In genomic region chr10:102642553-102643345, GRCh38 we compare ENCODE assay signal across 8 cellular contexts. TPM values are rescaled to one million over a fixed set of nuclear protein-coding genes. Genes with fewer than 3 reads are reported as not detected.
DNase-seq lines count a peak whose midpoint lies in the region; ATAC-seq, FAIRE-seq and TF ChIP-seq lines count a peak whose summit lies in the region.

No MANE protein-coding gene starts in this region.

- peak overlapping the region; percentile 99 for H3K4me2 ChIP-seq in A549
- H3K4me2 ChIP-seq in mesenchymal stem cell (ENCODE audit: low read length, poor library complexity, severe bottlenecking): peak overlapping the region; percentile 82

- H2BK12ac ChIP-seq in mesenchymal stem cell (ENCODE audit: low read length in 2 of 2): no peak overlapping the region

- no peak for TF ChIP-seq RAD21 in A549 (conservative IDR thresholded peaks at IDR 0.05 in 1 of 2, IDR thresholded peaks at IDR 0.05 in 1 of 2)

- peak overlapping the region; percentile 64 for H4K91ac ChIP-seq in mesenchymal stem cell (ENCODE audit: low read length)

- peak overlapping the region; percentile 98 for H3K27ac ChIP-seq in A549
- H3K27ac ChIP-seq in mesenchymal stem cell (ENCODE audit: low read length, poor library complexity, severe bottlenecking): peak overlapping the region; percentile 95
- H3K27ac ChIP-seq in subcutaneous abdominal adipose tissue (ENCODE audit: low read depth, low read length): peak overlapping the region; percentile 99

- H3K9ac ChIP-seq in endocrine pancreas (ENCODE audit: control insufficient read depth, insufficient read depth, low read length) (peak overlapping the region; percentile 87), mesenchymal stem cell (ENCODE audit: low read length) (peak overlapping the region; percentile 94), subcutaneous abdominal adipose tissue (ENCODE audit: low read length in 5 of 5) (peak overlapping the region in 4 of 5 donors; percentile 72 to 92 (median 82))

- H3K79me1 ChIP-seq in mesenchymal stem cell (replicated peaks; ENCODE audit: low read length, poor library complexity, severe bottlenecking): no peaks in the 10 kb centered on the region

- POLR2A ChIA-PET in A549 (lab: Yijun Ruan, JAX): interaction anchor here (0.5 to 2.4 kb wide), 10 partner anchors 11 to 192 kb away, joined by 3 to 13 read pairs (median 4); partner anchors contain the start of genes ACTR1A, ARL3 and SFXN2

- H3K4ac ChIP-seq in mesenchymal stem cell (ENCODE audit: low read depth in 1 of 2, low read length in 2 of 2): peak overlapping the region; percentile 87 to 95

- no peak overlapping the region for H2AFZ ChIP-seq in mesenchymal stem cell (ENCODE audit: low read depth, low read length)

- peak overlapping the region; percentile 91 to 94 for H3K18ac ChIP-seq in mesenchymal stem cell (ENCODE audit: low read depth in 1 of 2, low read length in 2 of 2)

- no peak overlapping the region for H2AK5ac ChIP-seq in mesenchymal stem cell (ENCODE audit: low read length, severe bottlenecking)

- H3K4me1 ChIP-seq in A549 (peaks cover 10% of the 10 kb centered on the region), endocrine pancreas (ENCODE audit: control insufficient read depth, insufficient read depth, low read length) (no peaks in the 10 kb centered on the region), mesenchymal stem cell (ENCODE audit: control insufficient read depth, insufficient read depth, low read depth, low read length) (peaks cover 13% of the 10 kb centered on the region), subcutaneous abdominal adipose tissue (ENCODE audit: control insufficient read depth in 5 of 5, insufficient read depth in 5 of 5, low read length in 5 of 5) (peaks cover 2 to 41% (median 26%) of the 10 kb centered on the region in 5 donors)

- no peak for FAIRE-seq in A549 (lab: Jason Lieb, UNC)

- peak overlapping the region; percentile 57 for H4K8ac ChIP-seq in mesenchymal stem cell (ENCODE audit: low read length)

- H3K23ac ChIP-seq in mesenchymal stem cell (ENCODE audit: low read length in 2 of 2): peak overlapping the region in 1 of 2 experiments; percentile 5

- H2BK120ac ChIP-seq in mesenchymal stem cell (ENCODE audit: low read depth, low read length): peak overlapping the region; percentile 98

- DNase-seq in A549 (ENCODE audit: low read depth in 1 of 2, low spot score in 1 of 2) (peak in 1 of 2 experiments; percentile 47), NCI-H146 (lab: John Stamatoyannopoulos, UW) (peak; percentile 77), mesenchymal stem cell (no peak)
- DNase-seq in activated CD4-positive, alpha-beta T cell treated with anti-CD3 and anti-CD28 coated beads, Interleukin-2, amount 50 U/mL, for 4 hours: peak; percentile 33 to 39

- no peaks in the 10 kb centered on the region for H3K9me3 ChIP-seq in A549
- no peaks in the 10 kb centered on the region for H3K9me3 ChIP-seq in endocrine pancreas (ENCODE audit: control insufficient read depth, low read length)
- no peaks in the 10 kb centered on the region for H3K9me3 ChIP-seq in mesenchymal stem cell (ENCODE audit: control insufficient read depth, low read length)
- H3K9me3 ChIP-seq in subcutaneous abdominal adipose tissue (ENCODE audit: control insufficient read depth in 5 of 5, low read length in 5 of 5): no peaks in the 10 kb centered on the region

- no peak for TF ChIP-seq CTCF in A549 (IDR thresholded peaks at IDR 0.05)

- CTCF ChIA-PET in A549 (lab: Yijun Ruan, JAX): interaction anchor here (1.2 to 1.5 kb wide), 2 partner anchors 10 to 71 kb away, joined by 3 to 4 read pairs; partner anchors contain the start of gene ARL3

- H3K4me3 ChIP-seq in A549: peak overlapping the region; percentile 94
- H3K4me3 ChIP-seq in endocrine pancreas (ENCODE audit: control insufficient read depth, insufficient read depth, low read length): peak overlapping the region; percentile 9
- peak overlapping the region; percentile 77 to 93 for H3K4me3 ChIP-seq in mesenchymal stem cell (ENCODE audit: insufficient read depth in 1 of 2, low read depth in 1 of 2, low read length in 2 of 2)
- peak overlapping the region; percentile 59 to 99 (median 75) for H3K4me3 ChIP-seq in subcutaneous abdominal adipose tissue (ENCODE audit: low read depth in 1 of 5, low read length in 5 of 5)

- ATAC-seq in A549 (no peak), GM18907 (IDR thresholded peaks at IDR 0.05; ENCODE audit: unreplicated experiment) (peak; percentile 3), GM18520 (IDR thresholded peaks at IDR 0.05; ENCODE audit: unreplicated experiment) (no peak)

- 1% methylated on average over 55 of the region's 73 CpGs for WGBS in A549 (ENCODE audit: missing lambda C conversion rate)
- under 1% methylated on average over 45 of the region's 73 CpGs for WGBS in mesenchymal stem cell

- peak overlapping the region; percentile 98 for H2BK5ac ChIP-seq in mesenchymal stem cell (ENCODE audit: low read depth, low read length, poor library complexity, severe bottlenecking)

- peak overlapping the region; percentile 100 for H2BK15ac ChIP-seq in mesenchymal stem cell (ENCODE audit: low read depth, poor library complexity, severe bottlenecking)

- peak overlapping the region in 1 of 2 experiments; percentile 90 for H3K14ac ChIP-seq in mesenchymal stem cell (ENCODE audit: low read length in 2 of 2)

- TF ChIP-seq POLR2A in A549 (IDR thresholded peaks at IDR 0.05; ENCODE audit: low read length): no peak; the same call in 1 of the 2 replicates

- TF ChIP-seq EP300 in A549 (IDR thresholded peaks at IDR 0.05): no peak

- H3K27me3 ChIP-seq in endocrine pancreas (ENCODE audit: control insufficient read depth, insufficient read depth, low read length) (no peaks in the 10 kb centered on the region), mesenchymal stem cell (ENCODE audit: control insufficient read depth in 1 of 2, insufficient read depth in 1 of 2, low read length in 2 of 2) (no peaks in the 10 kb centered on the region), subcutaneous abdominal adipose tissue (ENCODE audit: control insufficient read depth in 5 of 5, insufficient read depth in 4 of 5, low read length in 5 of 5) (no peaks in the 10 kb centered on the region)

- H3K36me3 ChIP-seq in endocrine pancreas (ENCODE audit: control insufficient read depth, insufficient read depth, low read length) (no peaks in the 10 kb centered on the region), mesenchymal stem cell (ENCODE audit: control insufficient read depth in 1 of 2, insufficient read depth in 2 of 2, low read depth in 1 of 2, low read length in 2 of 2) (peaks cover 8 to 23% of the 10 kb centered on the region in 2 experiments), subcutaneous abdominal adipose tissue (ENCODE audit: control insufficient read depth in 5 of 5, insufficient read depth in 5 of 5, low read length in 5 of 5) (peaks cover 0 to 2% (median 0%) of the 10 kb centered on the region in 5 donors)

TF ChIP-seq in A549, 52 proteins besides CTCF, POLR2A, EP300 and RAD21:
- no peak for TF ChIP-seq BHLHE40 (IDR thresholded peaks at IDR 0.05; ENCODE audit: low read depth, low read length)
- TF ChIP-seq TP53 (CRISPR knock-in tag; IDR thresholded peaks at IDR 0.05): 0 out of 2 replicates have a peak, but pooled peaks have one; percentile 52
- TF ChIP-seq PHF8 (IDR thresholded peaks at IDR 0.05; ENCODE audit: borderline replicate concordance, low read depth): peak; percentile 16; the same call in 1 of the 2 replicates
- 0 out of 2 replicates have a peak, but pooled peaks have one; percentile 13 for TF ChIP-seq MAX (IDR thresholded peaks at IDR 0.05)
TF ChIP-seq in A549: peak in this region for 3.

RNA-seq across cellular contexts. Expression of gene TRIM8, which starts 1.5 kb away (rescaled TPM):
- polyA plus RNA-seq in A549 (2011; rRNA removed) (26.6 and 32.5 TPM in 2 replicates), A549 (2017; fragmentation: RNase III; extraction: RNeasy Plus Mini Kit Qiagen cat#74134 plus additional on column Dnase treatment) (21.1 to 22.8 TPM (median 21.2 TPM) in 3 replicates)
- 40.1 and 46.5 TPM in 2 replicates for polyA plus RNA-seq in A549 (2012; cell fraction: cytosol; rRNA removed)
- 35.8 and 42.5 TPM in 2 replicates for polyA plus RNA-seq in A549 (2012; cell fraction: nucleus; rRNA removed)
- 15.5 and 25.4 TPM in 2 replicates for polyA minus RNA-seq in A549 (2011; rRNA and poly(A)+ RNA removed)
- 113 TPM for polyA plus RNA-seq in mesenchymal stem cell (2013, experiment 1 of 2)
- polyA plus RNA-seq in mesenchymal stem cell (2013, experiment 2 of 2): 115 TPM

Comparison
In these comparisons a context has a peak if more than half of its experiments do, and no peak if none do; other contexts are left out.
1. H3K4me3 ChIP-seq: peak in every context shown above with its lines; median percentile 94 in A549; 85 in mesenchymal stem cell; 75 in subcutaneous abdominal adipose tissue; 9 in endocrine pancreas.